1 cellular context compared by ENCODE assay signal in the genomic region with DNA sequence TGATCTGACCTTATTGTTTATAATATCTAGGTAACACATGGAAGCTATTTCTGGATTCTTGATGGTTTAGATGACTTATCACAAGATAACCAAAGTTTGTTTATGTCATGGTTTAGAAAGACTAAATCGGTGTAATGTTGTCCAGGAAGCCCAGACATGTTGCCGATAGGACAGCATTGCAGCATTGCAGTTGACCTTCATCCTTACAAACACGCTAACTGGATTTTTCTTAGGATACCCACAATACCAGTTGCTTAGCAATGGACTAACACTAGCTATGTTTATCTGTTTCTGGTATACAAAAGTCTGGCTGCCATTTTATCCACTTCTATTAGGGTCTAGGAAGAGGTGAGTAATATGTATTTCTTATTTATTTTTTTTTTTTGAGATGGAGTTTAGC.
TF ChIP-seq lines count a peak whose summit lies in the region.

No MANE protein-coding gene starts in this region.

TF ChIP-seq in IMR-90, 13 proteins besides CTCF, POLR2A, EP300 and RAD21 (continued from another document):
- TF ChIP-seq, protein P1, sequence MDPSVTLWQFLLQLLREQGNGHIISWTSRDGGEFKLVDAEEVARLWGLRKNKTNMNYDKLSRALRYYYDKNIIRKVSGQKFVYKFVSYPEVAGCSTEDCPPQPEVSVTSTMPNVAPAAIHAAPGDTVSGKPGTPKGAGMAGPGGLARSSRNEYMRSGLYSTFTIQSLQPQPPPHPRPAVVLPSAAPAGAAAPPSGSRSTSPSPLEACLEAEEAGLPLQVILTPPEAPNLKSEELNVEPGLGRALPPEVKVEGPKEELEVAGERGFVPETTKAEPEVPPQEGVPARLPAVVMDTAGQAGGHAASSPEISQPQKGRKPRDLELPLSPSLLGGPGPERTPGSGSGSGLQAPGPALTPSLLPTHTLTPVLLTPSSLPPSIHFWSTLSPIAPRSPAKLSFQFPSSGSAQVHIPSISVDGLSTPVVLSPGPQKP (IDR thresholded peaks at IDR 0.05; ENCODE audit: borderline replicate concordance, low read depth, low read length): no peak
- TF ChIP-seq NFE2L2 (IDR thresholded peaks at IDR 0.05; ENCODE audit: low read depth, low read length): no peak
